Comparison of ENCODE assay signal across 4 cellular contexts in genomic region chr1:88422037-88422436, GRCh38.
"Had no signal": no experiment of that assay in that cellular context is flagged by ENCODE, and none has a peak within 500 bp of the region (broad histone marks: within the 10 kb centered on the region; RNA-seq: fewer than 3 reads in every experiment).

No MANE protein-coding gene starts in this region.

- H3K4me3 ChIP-seq: GM23338 had no signal

- ATAC-seq: GM23338 had no signal

- DNase-seq: H9, HCEC 1CT, KBM-7 had no signal

- H3K4me2 ChIP-seq: GM23338 had no signal

- H2AFZ ChIP-seq: GM23338 had no signal
